6 cellular contexts compared by ENCODE assay signal in the genomic region with DNA sequence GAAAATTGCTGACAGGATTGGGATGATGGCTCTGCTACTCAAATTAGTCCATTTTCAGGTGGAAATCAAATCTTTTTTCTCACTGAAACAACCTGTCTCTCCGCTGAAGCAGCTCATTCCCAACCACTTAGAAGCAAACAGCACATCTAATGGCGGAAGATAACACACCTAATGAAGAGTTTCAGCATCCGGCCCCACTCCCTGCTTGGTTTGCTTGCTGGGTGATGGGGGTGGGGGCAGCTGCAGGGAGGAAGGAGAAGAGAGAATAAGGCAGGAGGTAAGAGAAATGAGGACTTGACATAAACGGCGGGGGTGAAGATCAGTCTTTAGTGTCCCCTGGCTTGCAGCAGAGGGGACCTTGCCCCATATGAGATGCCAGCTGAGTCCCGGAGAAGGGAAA. TPM values are rescaled to one million over a fixed set of nuclear protein-coding genes. Genes with fewer than 3 reads are reported as not detected.
"Had no signal": no experiment of that assay in that cellular context is flagged by ENCODE, and none has a peak within 500 bp of the region (broad histone marks: within the 10 kb centered on the region; RNA-seq: fewer than 3 reads in every experiment).

No MANE protein-coding gene starts in this region.

- H2AFZ ChIP-seq: GM23338 had no signal

- H3K4me3 ChIP-seq: GM23338 had no signal

- DNase-seq: H9, HCEC 1CT had no signal

- H3K4me2 ChIP-seq: GM23338 had no signal

RNA-seq across cellular contexts. Expression of a gene that starts 4.0 kb away (rescaled TPM):
- total RNA-seq: HepG2, HT-29 had no signal
- polyA plus RNA-seq: IgD-negative memory B cell had no signal
